In genomic region chr10:36489181-36489927, GRCh38 we compare ENCODE assay signal across 12 cellular contexts.
DNase-seq lines count a peak whose midpoint lies in the region; ATAC-seq and TF ChIP-seq lines count a peak whose summit lies in the region.
"Had no signal": no experiment of that assay in that cellular context is flagged by ENCODE, and none has a peak within 500 bp of the region (broad histone marks: within the 10 kb centered on the region; RNA-seq: fewer than 3 reads in every experiment).

No MANE protein-coding gene starts in this region.

- H3K4me3 ChIP-seq in choroid plexus epithelial cell (ENCODE audit: low read depth, low read length) (no peak overlapping the region), skeletal muscle satellite cell (ENCODE audit: low read length) (no peak overlapping the region)
- H3K4me3 ChIP-seq: BLaER1, pancreas had no signal

- H3K36me3 ChIP-seq in skeletal muscle satellite cell (ENCODE audit: insufficient read depth, low read length) = no peaks in the 10 kb centered on the region
- H3K36me3 ChIP-seq: BLaER1, pancreas had no signal

- DNase-seq in MV-4-11 (lab: John Stamatoyannopoulos, UW) (peak; percentile 25), choroid plexus epithelial cell (ENCODE audit: low read depth) (peak; percentile 78), iris pigment epithelial cell (ENCODE audit: low read depth) (peak; percentile 55), NCI-H146 (lab: John Stamatoyannopoulos, UW) (no peak), AG20443 (ENCODE audit: low spot score) (no peak), SW 1271 (lab: John Stamatoyannopoulos, UW) (no peak)
- DNase-seq: activated CD8-positive, alpha-beta T cell treated with anti-CD3 and anti-CD28 coated beads, Interleukin-2, amount 10 ng/mL, durations not matched to agents 7 days and 5 days; pancreas had no signal

- H3K27me3 ChIP-seq in skeletal muscle satellite cell (ENCODE audit: control insufficient read depth, insufficient read depth, low read length) = no peaks in the 10 kb centered on the region
- H3K27me3 ChIP-seq: BLaER1, pancreas had no signal

- H3K4me1 ChIP-seq in skeletal muscle satellite cell (ENCODE audit: control insufficient read depth, insufficient read depth, low read length) = peaks cover 53% of the 10 kb centered on the region
- H3K4me1 ChIP-seq: BLaER1, pancreas had no signal

- H3K9ac ChIP-seq in skeletal muscle satellite cell (ENCODE audit: low read depth, low read length) = peak overlapping the region; percentile 49
- H3K9ac ChIP-seq: BLaER1 had no signal

- no peak for TF ChIP-seq CTCF in choroid plexus epithelial cell (conservative IDR thresholded peaks at IDR 0.05; ENCODE audit: low read depth, low read length)

- H3K9me3 ChIP-seq in skeletal muscle satellite cell (replicated peaks; ENCODE audit: low read length) = no peaks in the 10 kb centered on the region
- H3K9me3 ChIP-seq: BLaER1, pancreas had no signal

- peak overlapping the region; percentile 55 for H3K4me2 ChIP-seq in skeletal muscle satellite cell (ENCODE audit: low read length)
- H3K4me2 ChIP-seq: BLaER1 had no signal

- ATAC-seq in GM21619 (IDR thresholded peaks at IDR 0.05; ENCODE audit: unreplicated experiment) = no peak
- ATAC-seq: activated CD8-positive, alpha-beta T cell treated with anti-CD3 and anti-CD28 coated beads, Interleukin-2, amount 10 ng/mL, durations not matched to agents 7 days and 5 days; HCT116; pancreas had no signal

Comparison
In these comparisons a context has a peak if more than half of its experiments do, and no peak if none do; other contexts are left out.
1. DNase-seq: peak in MV-4-11 (single experiment), choroid plexus epithelial cell (single experiment) and iris pigment epithelial cell (single experiment); none in NCI-H146 (single experiment), AG20443 (single experiment) and SW 1271 (0 of 2).